ENCODE assay signal across 1 cellular context in the genomic region with DNA sequence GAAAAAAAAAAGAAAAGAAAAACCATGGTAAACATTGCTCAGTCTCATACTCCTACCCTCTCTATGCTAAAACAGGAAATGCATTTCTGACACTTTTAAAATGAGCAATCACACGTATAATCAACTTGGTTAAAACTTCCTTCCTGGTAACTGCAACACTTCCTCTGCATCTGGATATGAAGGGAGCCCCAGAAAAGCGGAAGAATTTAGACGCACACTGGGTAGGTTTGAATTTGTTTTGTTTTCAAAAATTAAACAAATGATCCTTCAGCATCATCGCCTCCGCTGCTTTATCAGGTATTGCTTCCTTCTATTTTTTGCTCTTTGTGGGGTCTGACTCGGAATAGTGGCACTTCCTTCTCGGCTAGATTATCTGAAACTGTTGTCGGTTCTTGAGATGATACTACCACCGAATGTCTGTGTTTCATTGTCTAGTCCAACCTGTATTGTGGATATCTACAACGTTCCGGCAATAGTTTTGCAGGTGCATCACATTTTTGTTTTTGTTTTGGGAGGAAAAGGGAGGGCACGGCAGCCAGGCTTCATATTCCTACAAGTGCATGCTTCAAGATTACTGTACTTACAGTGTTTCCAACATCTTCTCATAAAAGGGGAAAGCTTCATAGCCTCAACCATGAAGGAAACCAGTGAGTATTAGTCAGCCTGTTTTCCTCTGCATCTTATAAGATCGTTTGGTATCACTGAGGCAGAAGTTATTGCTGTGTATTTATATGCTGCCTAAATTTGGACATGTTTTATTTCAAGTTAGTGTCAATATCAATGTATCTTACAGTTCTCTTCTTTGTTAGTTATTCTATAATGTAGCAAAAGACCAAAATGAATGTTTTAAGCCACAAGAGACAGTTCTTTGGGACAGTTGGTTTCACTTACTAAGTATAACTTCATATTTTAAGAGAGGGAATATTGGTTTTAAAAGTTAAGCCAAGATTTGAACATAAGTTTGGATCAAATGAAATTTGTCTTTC.
A peak's percentile ranks its signal among the peaks of the same experiment; 100 is the strongest.
TF ChIP-seq lines count a peak whose summit lies in the region.

A gene (plus strand): TSS at position 153 of the 986 bp plus-strand sequence. CDS start 2,280 bp downstream, outside the sequence.

TF ChIP-seq in GM12878, 131 proteins besides CTCF, POLR2A, EP300 and RAD21 (continued from another document):
- TF ChIP-seq, protein P1, sequence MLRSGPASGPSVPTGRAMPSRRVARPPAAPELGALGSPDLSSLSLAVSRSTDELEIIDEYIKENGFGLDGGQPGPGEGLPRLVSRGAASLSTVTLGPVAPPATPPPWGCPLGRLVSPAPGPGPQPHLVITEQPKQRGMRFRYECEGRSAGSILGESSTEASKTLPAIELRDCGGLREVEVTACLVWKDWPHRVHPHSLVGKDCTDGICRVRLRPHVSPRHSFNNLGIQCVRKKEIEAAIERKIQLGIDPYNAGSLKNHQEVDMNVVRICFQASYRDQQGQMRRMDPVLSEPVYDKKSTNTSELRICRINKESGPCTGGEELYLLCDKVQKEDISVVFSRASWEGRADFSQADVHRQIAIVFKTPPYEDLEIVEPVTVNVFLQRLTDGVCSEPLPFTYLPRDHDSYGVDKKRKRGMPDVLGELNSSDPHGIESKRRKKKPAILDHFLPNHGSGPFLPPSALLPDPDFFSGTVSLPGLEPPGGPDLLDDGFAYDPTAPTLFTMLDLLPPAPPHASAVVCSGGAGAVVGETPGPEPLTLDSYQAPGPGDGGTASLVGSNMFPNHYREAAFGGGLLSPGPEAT (IDR thresholded peaks at IDR 0.05; ENCODE audit: low read depth) = peak; percentile 29; the same call in 1 of the 2 replicates
- TF ChIP-seq, protein P2, sequence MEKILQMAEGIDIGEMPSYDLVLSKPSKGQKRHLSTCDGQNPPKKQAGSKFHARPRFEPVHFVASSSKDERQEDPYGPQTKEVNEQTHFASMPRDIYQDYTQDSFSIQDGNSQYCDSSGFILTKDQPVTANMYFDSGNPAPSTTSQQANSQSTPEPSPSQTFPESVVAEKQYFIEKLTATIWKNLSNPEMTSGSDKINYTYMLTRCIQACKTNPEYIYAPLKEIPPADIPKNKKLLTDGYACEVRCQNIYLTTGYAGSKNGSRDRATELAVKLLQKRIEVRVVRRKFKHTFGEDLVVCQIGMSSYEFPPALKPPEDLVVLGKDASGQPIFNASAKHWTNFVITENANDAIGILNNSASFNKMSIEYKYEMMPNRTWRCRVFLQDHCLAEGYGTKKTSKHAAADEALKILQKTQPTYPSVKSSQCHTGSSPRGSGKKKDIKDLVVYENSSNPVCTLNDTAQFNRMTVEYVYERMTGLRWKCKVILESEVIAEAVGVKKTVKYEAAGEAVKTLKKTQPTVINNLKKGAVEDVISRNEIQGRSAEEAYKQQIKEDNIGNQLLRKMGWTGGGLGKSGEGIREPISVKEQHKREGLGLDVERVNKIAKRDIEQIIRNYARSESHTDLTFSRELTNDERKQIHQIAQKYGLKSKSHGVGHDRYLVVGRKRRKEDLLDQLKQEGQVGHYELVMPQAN (conservative IDR thresholded peaks at IDR 0.05) = no peak
- TF ChIP-seq, protein P3, sequence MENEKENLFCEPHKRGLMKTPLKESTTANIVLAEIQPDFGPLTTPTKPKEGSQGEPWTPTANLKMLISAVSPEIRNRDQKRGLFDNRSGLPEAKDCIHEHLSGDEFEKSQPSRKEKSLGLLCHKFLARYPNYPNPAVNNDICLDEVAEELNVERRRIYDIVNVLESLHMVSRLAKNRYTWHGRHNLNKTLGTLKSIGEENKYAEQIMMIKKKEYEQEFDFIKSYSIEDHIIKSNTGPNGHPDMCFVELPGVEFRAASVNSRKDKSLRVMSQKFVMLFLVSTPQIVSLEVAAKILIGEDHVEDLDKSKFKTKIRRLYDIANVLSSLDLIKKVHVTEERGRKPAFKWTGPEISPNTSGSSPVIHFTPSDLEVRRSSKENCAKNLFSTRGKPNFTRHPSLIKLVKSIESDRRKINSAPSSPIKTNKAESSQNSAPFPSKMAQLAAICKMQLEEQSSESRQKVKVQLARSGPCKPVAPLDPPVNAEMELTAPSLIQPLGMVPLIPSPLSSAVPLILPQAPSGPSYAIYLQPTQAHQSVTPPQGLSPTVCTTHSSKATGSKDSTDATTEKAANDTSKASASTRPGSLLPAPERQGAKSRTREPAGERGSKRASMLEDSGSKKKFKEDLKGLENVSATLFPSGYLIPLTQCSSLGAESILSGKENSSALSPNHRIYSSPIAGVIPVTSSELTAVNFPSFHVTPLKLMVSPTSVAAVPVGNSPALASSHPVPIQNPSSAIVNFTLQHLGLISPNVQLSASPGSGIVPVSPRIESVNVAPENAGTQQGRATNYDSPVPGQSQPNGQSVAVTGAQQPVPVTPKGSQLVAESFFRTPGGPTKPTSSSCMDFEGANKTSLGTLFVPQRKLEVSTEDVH (IDR thresholded peaks at IDR 0.05; ENCODE audit: low read depth, partially characterized antibody) = no peak
- TF ChIP-seq NBN (IDR thresholded peaks at IDR 0.05) (0 out of 2 replicates have a peak, but pooled peaks have one; percentile 23), SPI1 (IDR thresholded peaks at IDR 0.05; ENCODE audit: borderline replicate concordance, insufficient read depth, low read depth, low read length) (peak; percentile 81), MTA2 (IDR thresholded peaks at IDR 0.05; ENCODE audit: low read depth) (0 out of 2 replicates have a peak, but pooled peaks have one; percentile 44), EED (IDR thresholded peaks at IDR 0.05; ENCODE audit: low read depth) (no peak), KAT2A (conservative IDR thresholded peaks at IDR 0.05; ENCODE audit: control insufficient read depth, low read depth, low read length) (no peak), MYB (IDR thresholded peaks at IDR 0.05; ENCODE audit: borderline replicate concordance, low read depth, low read length) (no peak), ESRRA (IDR thresholded peaks at IDR 0.05; ENCODE audit: low read length) (no peak)
- TF ChIP-seq, protein P4, sequence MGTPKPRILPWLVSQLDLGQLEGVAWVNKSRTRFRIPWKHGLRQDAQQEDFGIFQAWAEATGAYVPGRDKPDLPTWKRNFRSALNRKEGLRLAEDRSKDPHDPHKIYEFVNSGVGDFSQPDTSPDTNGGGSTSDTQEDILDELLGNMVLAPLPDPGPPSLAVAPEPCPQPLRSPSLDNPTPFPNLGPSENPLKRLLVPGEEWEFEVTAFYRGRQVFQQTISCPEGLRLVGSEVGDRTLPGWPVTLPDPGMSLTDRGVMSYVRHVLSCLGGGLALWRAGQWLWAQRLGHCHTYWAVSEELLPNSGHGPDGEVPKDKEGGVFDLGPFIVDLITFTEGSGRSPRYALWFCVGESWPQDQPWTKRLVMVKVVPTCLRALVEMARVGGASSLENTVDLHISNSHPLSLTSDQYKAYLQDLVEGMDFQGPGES (IDR thresholded peaks at IDR 0.05) = no peak
TF ChIP-seq in GM12878: peak in this region for 22.
